ENCODE assay signal across 10 cellular contexts in the genomic region with DNA sequence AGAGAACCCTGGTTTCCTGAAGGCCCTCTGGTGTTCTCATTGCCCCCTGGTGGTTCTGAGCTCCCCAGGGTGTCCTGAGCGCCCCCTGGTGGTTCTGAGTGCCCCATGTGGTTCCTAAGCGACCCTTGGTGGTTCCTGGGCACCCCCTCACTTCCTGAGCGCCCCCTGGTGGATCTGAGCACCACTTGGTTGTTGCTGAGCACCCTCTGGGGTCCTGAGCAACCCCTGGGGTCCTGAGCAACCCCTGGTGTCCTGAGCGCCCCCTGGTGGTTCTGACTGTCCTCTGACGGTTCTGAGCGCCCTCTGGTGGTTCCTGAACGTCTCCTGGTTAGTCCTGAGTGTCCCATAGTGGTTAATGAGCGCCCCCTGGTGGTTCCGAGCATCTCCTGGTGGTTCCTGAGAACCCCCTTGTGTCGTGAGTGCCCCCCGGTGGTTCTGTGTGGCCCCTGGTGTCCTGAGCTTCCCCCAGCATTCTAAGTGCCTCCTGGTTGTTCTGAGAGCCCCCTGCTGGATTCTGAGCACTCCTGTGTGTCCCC.
DNase-seq lines count a peak whose midpoint lies in the region; ATAC-seq, FAIRE-seq and TF ChIP-seq lines count a peak whose summit lies in the region.
"Had no signal": no experiment of that assay in that cellular context is flagged by ENCODE, and none has a peak within 500 bp of the region (broad histone marks: within the 10 kb centered on the region; RNA-seq: fewer than 3 reads in every experiment).

No MANE protein-coding gene starts in this region.

- POLR2A ChIA-PET in activated B cell treated with CpG ODN at 0.5 μM for 24 hours (lab: Charles Lee) = interaction anchor here (0.6 kb wide), 1 partner anchor 448 kb away, joined by 4 read pairs; no protein-coding TSS in a partner anchor
- POLR2A ChIA-PET in HepG2 (lab: Yijun Ruan, JAX) = no interaction called here

- no peak overlapping the region for H2AFZ ChIP-seq in HepG2 (ENCODE audit: low read length)

- no TSS peak for BruUV-seq in HepG2 (replicated peaks; lab: Mats Ljungman, UMichigan)

- peak; percentile 26 for DNase-seq in A172 (ENCODE audit: low spot score)
- peak; percentile 6 for DNase-seq in GM13977 (ENCODE audit: low spot score)
- peak; percentile 19 for DNase-seq in activated B cell treated with CpG ODN at 0.5 μM for 24 hours
- peak; percentile 42 for DNase-seq in HepG2 (ENCODE audit: low spot score)
- DNase-seq in AG08395 (ENCODE audit: low spot score) = no peak
- no peak for DNase-seq in breast epithelium (ENCODE audit: low spot score in 2 of 2)
- no peak for DNase-seq in tibial artery
- DNase-seq: NCI-H510A treated with DMSO at 0.1 percent for 48 hours had no signal

- FAIRE-seq in HepG2 (lab: Jason Lieb, UNC) = no peak
- FAIRE-seq: G401.6 had no signal

- H3K36me3 ChIP-seq in HepG2 (replicated peaks in 1 of 2; ENCODE audit: control insufficient read depth in 1 of 2, insufficient read depth in 2 of 2, low read length in 2 of 2) (no peaks in the 10 kb centered on the region), breast epithelium (no peaks in the 10 kb centered on the region), tibial artery (no peaks in the 10 kb centered on the region)

- H3K4me3 ChIP-seq in HepG2 (replicated peaks in 1 of 3; ENCODE audit: insufficient read depth in 1 of 3, low read depth in 2 of 3, low read length in 3 of 3) = no peak overlapping the region
- no peak overlapping the region for H3K4me3 ChIP-seq in breast epithelium
- H3K4me3 ChIP-seq in tibial artery = no peak overlapping the region

- H3K27ac ChIP-seq in HepG2 (ENCODE audit: extremely low read length, insufficient read depth, low read length) (no peak overlapping the region), breast epithelium (no peak overlapping the region), tibial artery (no peak overlapping the region)

- no peaks in the 10 kb centered on the region for H3K4me1 Mint-ChIP-seq in activated B cell treated with CpG ODN at 0.5 μM for 24 hours

- H3K9me3 ChIP-seq in HepG2 (ENCODE audit: low read length) (peaks cover 8% of the 10 kb centered on the region), breast epithelium (no peaks in the 10 kb centered on the region), tibial artery (no peaks in the 10 kb centered on the region)

- H3K27me3 Mint-ChIP-seq in activated B cell treated with CpG ODN at 0.5 μM for 24 hours = no peaks in the 10 kb centered on the region

- no peaks in the 10 kb centered on the region for H3K79me2 ChIP-seq in HepG2 (ENCODE audit: insufficient read depth, low read length)

- peak; percentile 81 for TF ChIP-seq CTCF in GM13977 (IDR thresholded peaks at IDR 0.05; ENCODE audit: extremely low read depth, insufficient read depth, missing control alignments)
- TF ChIP-seq CTCF in activated B cell treated with CpG ODN at 0.5 μM for 24 hours (IDR thresholded peaks at IDR 0.05) = no peak
- TF ChIP-seq CTCF in HepG2 (CRISPR knock-in tag; IDR thresholded peaks at IDR 0.05) = peak; percentile 66
- TF ChIP-seq CTCF in breast epithelium (IDR thresholded peaks at IDR 0.05) = peak in 1 of 3 donors; percentile 11
- no peak for TF ChIP-seq CTCF in tibial artery (IDR thresholded peaks at IDR 0.05)

- TF ChIP-seq RAD21 in HepG2 (CRISPR knock-in tag; IDR thresholded peaks at IDR 0.05) = no peak

- TF ChIP-seq EP300 in HepG2 (IDR thresholded peaks at IDR 0.05; ENCODE audit: low read depth in 2 of 2, low read length in 2 of 2) (no peak), HepG2 (CRISPR knock-in tag; IDR thresholded peaks at IDR 0.05; ENCODE audit: borderline replicate concordance) (no peak)

- H3K36me3 Mint-ChIP-seq in activated B cell treated with CpG ODN at 0.5 μM for 24 hours (ENCODE audit: low read depth) = no peaks in the 10 kb centered on the region

- no peak overlapping the region for H3K9ac ChIP-seq in HepG2 (ENCODE audit: insufficient read depth, low read depth, low read length)

- no peak overlapping the region for H3K27ac Mint-ChIP-seq in activated B cell treated with CpG ODN at 0.5 μM for 24 hours

- H3K4me1 ChIP-seq in HepG2 (ENCODE audit: insufficient read depth, low read length) = no peaks in the 10 kb centered on the region
- no peaks in the 10 kb centered on the region for H3K4me1 ChIP-seq in breast epithelium
- no peaks in the 10 kb centered on the region for H3K4me1 ChIP-seq in tibial artery

- ATAC-seq in activated B cell treated with CpG ODN at 0.5 μM for 24 hours (ENCODE audit: low read depth) (peak; percentile 62), HepG2 (no peak), GM18520 (IDR thresholded peaks at IDR 0.05; ENCODE audit: unreplicated experiment) (no peak)

- intact Hi-C loops in activated B cell treated with CpG ODN at 0.5 μM for 24 hours (cut with micrococcal nuclease) = no loop called here
- intact Hi-C loops in HepG2 (cut with micrococcal nuclease; ENCODE audit: unreplicated experiment) = no loop called here
- intact Hi-C loops in breast epithelium (cut with DNase I; ENCODE audit: low total_unique reads) = no loop called here
- intact Hi-C loops in tibial artery (cut with DNase I; ENCODE audit: low total_unique reads) = no loop called here

- in situ Hi-C loops in GM13977 (cut with MboI; ENCODE audit: low pct_unique_long_range_greater_than_20kb, low sequenced_read_pairs, unreplicated experiment) = no loop called here
- in situ Hi-C loops in HepG2 (cut with HindIII; ENCODE audit: extremely low pct_ligation_motif_present, low pct_unique_long_range_greater_than_20kb) = no loop called here

- CTCF ChIA-PET in activated B cell treated with CpG ODN at 0.5 μM for 24 hours (lab: Charles Lee) (interaction anchor here (0.6 kb wide), 1 partner anchor 235 kb away, joined by 3 read pairs; no protein-coding TSS in a partner anchor), HepG2 (lab: Yijun Ruan, JAX; ENCODE audit: low intra/inter-chr PET ratio, low total read pairs) (interaction anchor here (0.8 to 1.8 kb wide), 10 partner anchors 47 to 323 kb away, joined by 3 to 9 read pairs (median 4); no protein-coding TSS in a partner anchor)

- no peaks in the 10 kb centered on the region for H3K9me3 Mint-ChIP-seq in activated B cell treated with CpG ODN at 0.5 μM for 24 hours

- H3K27me3 ChIP-seq in HepG2 (ENCODE audit: control insufficient read depth in 1 of 2, insufficient read depth in 2 of 2, low read length in 2 of 2) (no peaks in the 10 kb centered on the region), breast epithelium (no peaks in the 10 kb centered on the region), tibial artery (no peaks in the 10 kb centered on the region)

- TF ChIP-seq POLR2A in HepG2 (IDR thresholded peaks at IDR 0.05; ENCODE audit: insufficient read depth in 1 of 2, low read depth in 2 of 2, low read length in 2 of 2) (no peak), breast epithelium (IDR thresholded peaks at IDR 0.05) (no peak)

- no CpG with 5 or more reads among the region's 11 CpGs for WGBS in HepG2 (ENCODE audit: low lambda C conversion rate)

- H4K20me1 ChIP-seq in HepG2 (ENCODE audit: insufficient read depth, low read length) = no peaks in the 10 kb centered on the region

- H3K4me3 Mint-ChIP-seq in activated B cell treated with CpG ODN at 0.5 μM for 24 hours = no peak overlapping the region

- H3K4me2 ChIP-seq in HepG2 (ENCODE audit: low read depth, low read length) = no peak overlapping the region

TF ChIP-seq in HepG2, 621 proteins besides CTCF, POLR2A, EP300 and RAD21 (continues in another document):
- TF ChIP-seq, protein P1, sequence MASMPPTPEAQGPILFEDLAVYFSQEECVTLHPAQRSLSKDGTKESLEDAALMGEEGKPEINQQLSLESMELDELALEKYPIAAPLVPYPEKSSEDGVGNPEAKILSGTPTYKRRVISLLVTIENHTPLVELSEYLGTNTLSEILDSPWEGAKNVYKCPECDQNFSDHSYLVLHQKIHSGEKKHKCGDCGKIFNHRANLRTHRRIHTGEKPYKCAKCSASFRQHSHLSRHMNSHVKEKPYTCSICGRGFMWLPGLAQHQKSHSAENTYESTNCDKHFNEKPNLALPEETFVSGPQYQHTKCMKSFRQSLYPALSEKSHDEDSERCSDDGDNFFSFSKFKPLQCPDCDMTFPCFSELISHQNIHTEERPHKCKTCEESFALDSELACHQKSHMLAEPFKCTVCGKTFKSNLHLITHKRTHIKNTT (CRISPR knock-in tag; IDR thresholded peaks at IDR 0.05) = no peak
- TF ChIP-seq ZSCAN21 (CRISPR knock-in tag; IDR thresholded peaks at IDR 0.05; ENCODE audit: borderline replicate concordance) (no peak), ZNF660 (CRISPR knock-in tag; IDR thresholded peaks at IDR 0.05; ENCODE audit: borderline replicate concordance, low read depth) (no peak), ZNF567 (CRISPR knock-in tag; IDR thresholded peaks at IDR 0.05; ENCODE audit: borderline replicate concordance) (no peak), ZNF331 (CRISPR knock-in tag; IDR thresholded peaks at IDR 0.05) (no peak), EZH2 (conservative IDR thresholded peaks at IDR 0.05; ENCODE audit: low read depth, low read length) (no peak)
- TF ChIP-seq, protein P2, sequence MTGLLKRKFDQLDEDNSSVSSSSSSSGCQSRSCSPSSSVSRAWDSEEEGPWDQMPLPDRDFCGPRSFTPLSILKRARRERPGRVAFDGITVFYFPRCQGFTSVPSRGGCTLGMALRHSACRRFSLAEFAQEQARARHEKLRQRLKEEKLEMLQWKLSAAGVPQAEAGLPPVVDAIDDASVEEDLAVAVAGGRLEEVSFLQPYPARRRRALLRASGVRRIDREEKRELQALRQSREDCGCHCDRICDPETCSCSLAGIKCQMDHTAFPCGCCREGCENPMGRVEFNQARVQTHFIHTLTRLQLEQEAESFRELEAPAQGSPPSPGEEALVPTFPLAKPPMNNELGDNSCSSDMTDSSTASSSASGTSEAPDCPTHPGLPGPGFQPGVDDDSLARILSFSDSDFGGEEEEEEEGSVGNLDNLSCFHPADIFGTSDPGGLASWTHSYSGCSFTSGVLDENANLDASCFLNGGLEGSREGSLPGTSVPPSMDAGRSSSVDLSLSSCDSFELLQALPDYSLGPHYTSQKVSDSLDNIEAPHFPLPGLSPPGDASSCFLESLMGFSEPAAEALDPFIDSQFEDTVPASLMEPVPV (CRISPR knock-in tag; IDR thresholded peaks at IDR 0.05) = no peak

Comparison
In these comparisons a context has a peak if more than half of its experiments do, and no peak if none do; other contexts are left out.
1. DNase-seq: peak in A172 (single experiment), GM13977 (single experiment), activated B cell treated with CpG ODN at 0.5 μM for 24 hours (single experiment) and HepG2 (single experiment); none in AG08395 (single experiment), breast epithelium (0 of 2) and tibial artery (0 of 2).
2. CTCF ChIP-seq: peak in GM13977 (single experiment) and HepG2 (single experiment); none in activated B cell treated with CpG ODN at 0.5 μM for 24 hours (single experiment) and tibial artery (0 of 2).